1 cellular context compared by ENCODE assay signal in genomic region chr16:55664786-55665407, GRCh38.
TF ChIP-seq lines count a peak whose summit lies in the region.

No MANE protein-coding gene starts in this region.

TF ChIP-seq in HepG2, 621 proteins besides CTCF, POLR2A, EP300 and RAD21 (continues in another document):
- no peak for TF ChIP-seq ZNF784 (CRISPR knock-in tag; IDR thresholded peaks at IDR 0.05; ENCODE audit: borderline replicate concordance)
- 0 out of 2 replicates have a peak, but pooled peaks have one; percentile 3 for TF ChIP-seq JUND (CRISPR knock-in tag; IDR thresholded peaks at IDR 0.05)
- TF ChIP-seq FOXP1 (IDR thresholded peaks at IDR 0.05): no peak
- TF ChIP-seq FOXP1 (CRISPR knock-in tag; IDR thresholded peaks at IDR 0.05): peak; percentile 18; the same call in 1 of the 2 replicates
- no peak for TF ChIP-seq BRD4 (CRISPR knock-in tag; IDR thresholded peaks at IDR 0.05)
- TF ChIP-seq ZNF546 (CRISPR knock-in tag; conservative IDR thresholded peaks at IDR 0.05): no peak
- no peak for TF ChIP-seq DNMT3B (CRISPR knock-in tag; conservative IDR thresholded peaks at IDR 0.05)
- no peak for TF ChIP-seq ZNF350 (CRISPR knock-in tag; IDR thresholded peaks at IDR 0.05; ENCODE audit: borderline replicate concordance, low read depth)
- no peak for TF ChIP-seq ATF1 (CRISPR knock-in tag; IDR thresholded peaks at IDR 0.05)
- no peak for TF ChIP-seq ZBTB21 (CRISPR knock-in tag; IDR thresholded peaks at IDR 0.05)
- no peak for TF ChIP-seq TAF1 (CRISPR knock-in tag; IDR thresholded peaks at IDR 0.05)
- no peak for TF ChIP-seq JARID2 (CRISPR knock-in tag; IDR thresholded peaks at IDR 0.05; ENCODE audit: insufficient replicate concordance)
- TF ChIP-seq ZNF576 (CRISPR knock-in tag; IDR thresholded peaks at IDR 0.05): no peak
- TF ChIP-seq ZNF616 (CRISPR knock-in tag; IDR thresholded peaks at IDR 0.05; ENCODE audit: low read depth): no peak
- no peak for TF ChIP-seq NFKBIZ (CRISPR knock-in tag; IDR thresholded peaks at IDR 0.05)
- TF ChIP-seq ZNF709 (CRISPR knock-in tag; IDR thresholded peaks at IDR 0.05): no peak
- TF ChIP-seq ZNF251 (CRISPR knock-in tag; IDR thresholded peaks at IDR 0.05): no peak
- no peak for TF ChIP-seq ZBTB46 (CRISPR knock-in tag; IDR thresholded peaks at IDR 0.05; ENCODE audit: borderline replicate concordance)
- no peak for TF ChIP-seq SP1 (IDR thresholded peaks at IDR 0.05)
- TF ChIP-seq SP1 (CRISPR knock-in tag; IDR thresholded peaks at IDR 0.05): no peak
- TF ChIP-seq YY1 (IDR thresholded peaks at IDR 0.05; ENCODE audit: insufficient read depth, insufficient replicate concordance, low read depth, low read length): no peak
- TF ChIP-seq ZKSCAN8 (CRISPR knock-in tag; IDR thresholded peaks at IDR 0.05; ENCODE audit: borderline replicate concordance): no peak
- no peak for TF ChIP-seq NBN (conservative IDR thresholded peaks at IDR 0.05)
- TF ChIP-seq ZFYVE20 (CRISPR knock-in tag; IDR thresholded peaks at IDR 0.05; ENCODE audit: borderline replicate concordance, low read depth): no peak
- TF ChIP-seq CHCHD3 (CRISPR knock-in tag; IDR thresholded peaks at IDR 0.05): no peak
- TF ChIP-seq PCBP2 (optimal IDR thresholded peaks at IDR 0.05; ENCODE audit: low read depth, low read length, poor library complexity, severe bottlenecking): no peak
- no peak for TF ChIP-seq ZNF614 (CRISPR knock-in tag; IDR thresholded peaks at IDR 0.05; ENCODE audit: borderline replicate concordance)
- no peak for TF ChIP-seq SNRNP70 (IDR thresholded peaks at IDR 0.05; ENCODE audit: low read depth, low read length)
- TF ChIP-seq TEAD3 (CRISPR knock-in tag; optimal IDR thresholded peaks at IDR 0.05; ENCODE audit: borderline replicate concordance): peak; percentile 79
- TF ChIP-seq ZNF652 (CRISPR knock-in tag; IDR thresholded peaks at IDR 0.05; ENCODE audit: borderline replicate concordance, low read depth): no peak
- TF ChIP-seq PPARG (CRISPR knock-in tag; conservative IDR thresholded peaks at IDR 0.05): peak; percentile 71
- TF ChIP-seq CEBPG (CRISPR knock-in tag; IDR thresholded peaks at IDR 0.05): no peak
- TF ChIP-seq ZFP1 (CRISPR knock-in tag; IDR thresholded peaks at IDR 0.05): no peak
- no peak for TF ChIP-seq SPEN (CRISPR knock-in tag; IDR thresholded peaks at IDR 0.05; ENCODE audit: low read depth)
- no peak for TF ChIP-seq CSRNP1 (CRISPR knock-in tag; IDR thresholded peaks at IDR 0.05)
- no peak for TF ChIP-seq ZNF703 (CRISPR knock-in tag; IDR thresholded peaks at IDR 0.05; ENCODE audit: borderline replicate concordance)
- TF ChIP-seq PAXIP1 (CRISPR knock-in tag; conservative IDR thresholded peaks at IDR 0.05): 0 out of 2 replicates have a peak, but pooled peaks have one; percentile 17
- TF ChIP-seq SKI (IDR thresholded peaks at IDR 0.05; ENCODE audit: partially characterized antibody): no peak
- no peak for TF ChIP-seq ZFX (CRISPR knock-in tag; IDR thresholded peaks at IDR 0.05; ENCODE audit: low read depth)
- TF ChIP-seq ADNP (CRISPR knock-in tag; IDR thresholded peaks at IDR 0.05): no peak
- TF ChIP-seq ZBTB10 (CRISPR knock-in tag; IDR thresholded peaks at IDR 0.05; ENCODE audit: borderline replicate concordance): no peak
- no peak for TF ChIP-seq UBTF (CRISPR knock-in tag; IDR thresholded peaks at IDR 0.05)
- TF ChIP-seq ARNT2 (CRISPR knock-in tag; IDR thresholded peaks at IDR 0.05; ENCODE audit: low read depth): no peak
- TF ChIP-seq CENPBD1 (CRISPR knock-in tag; IDR thresholded peaks at IDR 0.05; ENCODE audit: borderline replicate concordance, low read depth): no peak
- TF ChIP-seq NCOA2 (CRISPR knock-in tag; IDR thresholded peaks at IDR 0.05): peak; percentile 8; the same call in 1 of the 2 replicates
- TF ChIP-seq ZNF329 (CRISPR knock-in tag; IDR thresholded peaks at IDR 0.05; ENCODE audit: low read depth): no peak
- peak; percentile 94 for TF ChIP-seq TBX2 (CRISPR knock-in tag; IDR thresholded peaks at IDR 0.05; ENCODE audit: borderline replicate concordance)
- TF ChIP-seq CAMTA2 (CRISPR knock-in tag; IDR thresholded peaks at IDR 0.05; ENCODE audit: borderline replicate concordance): no peak
- TF ChIP-seq ARID5B (CRISPR knock-in tag; IDR thresholded peaks at IDR 0.05): peak; percentile 30; the same call in 1 of the 2 replicates
- TF ChIP-seq SOX5 (CRISPR knock-in tag; IDR thresholded peaks at IDR 0.05; ENCODE audit: borderline replicate concordance): peak; percentile 49; the same call in 1 of the 2 replicates
- TF ChIP-seq KLF9 (CRISPR knock-in tag; IDR thresholded peaks at IDR 0.05; ENCODE audit: low read depth): no peak
